In the genomic region with DNA sequence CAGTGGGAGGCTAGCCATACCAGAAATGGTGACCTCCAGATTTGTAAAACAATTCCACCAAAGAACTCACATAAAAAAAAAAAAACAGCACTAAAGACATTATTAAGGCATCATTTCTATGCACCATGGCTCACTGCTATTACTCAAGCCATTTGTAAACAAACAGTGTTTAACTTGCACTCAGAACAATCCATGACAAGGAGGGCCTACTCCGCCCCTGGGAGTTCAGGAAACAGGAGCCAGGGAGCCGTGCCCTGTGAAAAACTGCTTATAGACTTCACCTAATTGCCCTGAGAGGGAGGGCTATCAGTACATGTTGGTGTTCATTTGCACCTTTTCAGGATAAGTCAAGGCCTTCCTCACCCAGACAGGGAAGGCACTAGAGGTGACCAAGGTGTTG, we compare ENCODE assay signal across 29 cellular contexts.
"Had no signal": no experiment of that assay in that cellular context is flagged by ENCODE, and none has a peak within 500 bp of the region (broad histone marks: within the 10 kb centered on the region; RNA-seq: fewer than 3 reads in every experiment).

No MANE protein-coding gene starts in this region.

- H3K9me3 Mint-ChIP-seq: activated T-cell treated with anti-CD3 and anti-CD28 coated beads, Interleukin-2, amount 50 U/mL, for 4 hours; immature natural killer cell had no signal

- H3K27ac ChIP-seq: adrenal gland, ascending aorta, brain microvascular endothelial cell, parathyroid adenoma, stomach, suprapubic skin, tibial nerve had no signal

- H3K36me3 Mint-ChIP-seq: activated naive CD8-positive, alpha-beta T cell; memory B cell had no signal

- H3K27me3 Mint-ChIP-seq: activated B cell treated with CpG ODN at 0.5 μM for 24 hours; activated CD4-positive, alpha-beta T cell treated with anti-CD3 and anti-CD28 coated beads for 36 hours; activated naive CD8-positive, alpha-beta T cell; memory B cell; stimulated activated memory B cell treated with anti-CD40 and anti-IgM and Interleukin-4, amounts not matched to agents 10 μg/mL and 1 μg/mL and 100 μg/mL, for 72 hours had no signal

- H3K9me3 ChIP-seq: adrenal gland, ascending aorta, suprapubic skin, tibial nerve had no signal

- H3K9ac ChIP-seq: parathyroid adenoma had no signal

- FAIRE-seq: endothelial cell of umbilical vein, small intestine, urothelium cell line had no signal

- H3K79me2 ChIP-seq: parathyroid adenoma had no signal

- H3K36me3 ChIP-seq: adrenal gland, ascending aorta, brain microvascular endothelial cell, stomach, suprapubic skin, tibial nerve had no signal

- DNase-seq: activated B cell treated with CpG ODN at 0.5 μM for 24 hours; activated CD4-positive, alpha-beta T cell treated with anti-CD3 and anti-CD28 coated beads for 36 hours; activated CD4-positive, alpha-beta T cell treated with anti-CD3 and anti-CD28 coated beads, Interleukin-2, amount 50 U/mL, for 48 hours; activated CD8-positive, alpha-beta memory T cell treated with anti-CD3 and anti-CD28 coated beads, Interleukin-2, amount 50 U/mL, for 48 hours; activated naive CD4-positive, alpha-beta T cell; activated T-cell treated with anti-CD3 and anti-CD28 coated beads, Interleukin-2, amount 50 U/mL, for 4 hours; adrenal gland; brain microvascular endothelial cell; caudate nucleus; effector memory CD4-positive, alpha-beta T cell; foreskin melanocyte; immature natural killer cell; nucleus accumbens; small intestine; stimulated activated CD4-positive, alpha-beta T cell treated with anti-CD3 and anti-CD28 coated beads, Interleukin-15, amount 100 ng/mL, for 24 hours; stomach; T1000 had no signal

- H3K4me1 ChIP-seq: ascending aorta had no signal

- ATAC-seq: activated CD4-positive, alpha-beta T cell treated with anti-CD3 and anti-CD28 coated beads for 36 hours; activated T-cell treated with anti-CD3 and anti-CD28 coated beads, Interleukin-2, amount 50 U/mL, for 4 hours; esophagus mucosa; sciatic nerve; stimulated activated memory B cell treated with anti-CD40 and anti-IgM and Interleukin-4, amounts not matched to agents 10 μg/mL and 1 μg/mL and 100 μg/mL, for 72 hours had no signal

- H3K27ac Mint-ChIP-seq: activated B cell treated with CpG ODN at 0.5 μM for 24 hours; activated CD4-positive, alpha-beta T cell treated with anti-CD3 and anti-CD28 coated beads for 36 hours; activated naive CD8-positive, alpha-beta T cell; activated T-helper 2 cell treated with anti-CD3 and anti-CD28 coated beads, Interferon-gamma antibody, Interleukin-2, Interleukin-4, amounts not matched to agents 10 μg/mL and 5 μg/mL and 100 μg/mL, durations not matched to agents 14 hours and 24 hours and 36 hours; immature natural killer cell; memory B cell; stimulated activated memory B cell treated with anti-CD40 and anti-IgM and Interleukin-4, amounts not matched to agents 10 μg/mL and 1 μg/mL and 100 μg/mL, for 72 hours had no signal

- H3K27me3 ChIP-seq: adrenal gland, ascending aorta, brain microvascular endothelial cell, stomach, suprapubic skin, tibial nerve had no signal

- H2AFZ ChIP-seq: parathyroid adenoma had no signal

- H3K4me3 ChIP-seq: adrenal gland, ascending aorta, stomach, suprapubic skin, tibial nerve had no signal

- H3K4me3 Mint-ChIP-seq: activated B cell treated with CpG ODN at 0.5 μM for 24 hours; activated CD4-positive, alpha-beta T cell treated with anti-CD3 and anti-CD28 coated beads for 36 hours; activated naive CD8-positive, alpha-beta T cell; activated T-cell treated with anti-CD3 and anti-CD28 coated beads, Interleukin-2, amount 50 U/mL, for 4 hours; immature natural killer cell; memory B cell; stimulated activated memory B cell treated with anti-CD40 and anti-IgM and Interleukin-4, amounts not matched to agents 10 μg/mL and 1 μg/mL and 100 μg/mL, for 72 hours had no signal
